ENCODE assay signal across 1 cellular context in the genomic region with DNA sequence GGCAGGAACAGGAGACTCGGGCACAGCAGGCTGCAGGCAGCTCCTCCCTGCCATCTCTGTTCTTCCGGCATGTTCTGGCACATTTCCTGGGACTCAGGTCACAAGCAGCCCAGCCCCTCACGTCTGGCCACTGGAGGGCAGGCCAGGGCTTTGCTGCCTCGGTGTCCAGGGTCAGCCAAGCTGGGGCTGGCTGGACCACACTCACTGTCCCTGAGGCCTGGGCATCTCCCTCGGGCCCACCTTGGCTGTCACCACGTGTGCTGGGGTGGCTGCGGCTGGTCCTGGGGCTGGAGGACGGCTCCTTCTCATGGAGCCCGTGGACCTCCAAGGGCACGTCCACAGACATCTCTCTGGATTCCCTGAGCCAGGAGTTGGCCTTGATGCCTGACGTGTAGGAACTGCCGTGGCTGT.
TF ChIP-seq lines count a peak whose summit lies in the region.

No MANE protein-coding gene starts in this region.

TF ChIP-seq in K562, 482 proteins besides CTCF, POLR2A, EP300 and RAD21 (continued from another document):
- TF ChIP-seq MAZ (CRISPR knock-in tag; conservative IDR thresholded peaks at IDR 0.05 in 1 of 2, IDR thresholded peaks at IDR 0.05 in 1 of 2), result 0 out of 4 replicates have a peak, but pooled peaks of 1 of the 2 experiments have one; percentile 25
- 0 out of 2 replicates have a peak, but pooled peaks have one; percentile 45 for TF ChIP-seq NFIC (IDR thresholded peaks at IDR 0.05)
- TF ChIP-seq, protein P1, sequence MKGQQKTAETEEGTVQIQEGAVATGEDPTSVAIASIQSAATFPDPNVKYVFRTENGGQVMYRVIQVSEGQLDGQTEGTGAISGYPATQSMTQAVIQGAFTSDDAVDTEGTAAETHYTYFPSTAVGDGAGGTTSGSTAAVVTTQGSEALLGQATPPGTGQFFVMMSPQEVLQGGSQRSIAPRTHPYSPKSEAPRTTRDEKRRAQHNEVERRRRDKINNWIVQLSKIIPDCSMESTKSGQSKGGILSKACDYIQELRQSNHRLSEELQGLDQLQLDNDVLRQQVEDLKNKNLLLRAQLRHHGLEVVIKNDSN (CRISPR knock-in tag; IDR thresholded peaks at IDR 0.05), result peak; percentile 38
- peak; percentile 54 for TF ChIP-seq SMC3 (conservative IDR thresholded peaks at IDR 0.05; ENCODE audit: insufficient read depth, low read depth, low read length)
- TF ChIP-seq, protein P2, sequence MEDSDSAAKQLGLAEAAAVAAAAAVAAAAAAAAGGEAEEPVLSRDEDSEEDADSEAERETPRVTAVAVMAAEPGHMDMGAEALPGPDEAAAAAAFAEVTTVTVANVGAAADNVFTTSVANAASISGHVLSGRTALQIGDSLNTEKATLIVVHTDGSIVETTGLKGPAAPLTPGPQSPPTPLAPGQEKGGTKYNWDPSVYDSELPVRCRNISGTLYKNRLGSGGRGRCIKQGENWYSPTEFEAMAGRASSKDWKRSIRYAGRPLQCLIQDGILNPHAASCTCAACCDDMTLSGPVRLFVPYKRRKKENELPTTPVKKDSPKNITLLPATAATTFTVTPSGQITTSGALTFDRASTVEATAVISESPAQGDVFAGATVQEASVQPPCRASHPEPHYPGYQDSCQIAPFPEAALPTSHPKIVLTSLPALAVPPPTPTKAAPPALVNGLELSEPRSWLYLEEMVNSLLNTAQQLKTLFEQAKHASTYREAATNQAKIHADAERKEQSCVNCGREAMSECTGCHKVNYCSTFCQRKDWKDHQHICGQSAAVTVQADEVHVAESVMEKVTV (CRISPR knock-in tag; IDR thresholded peaks at IDR 0.05), result 0 out of 2 replicates have a peak, but pooled peaks have one; percentile 37
- TF ChIP-seq BHLHE40 (IDR thresholded peaks at IDR 0.05; ENCODE audit: low read length), result peak; percentile 36; the same call in 1 of the 2 replicates
- TF ChIP-seq, protein P3, sequence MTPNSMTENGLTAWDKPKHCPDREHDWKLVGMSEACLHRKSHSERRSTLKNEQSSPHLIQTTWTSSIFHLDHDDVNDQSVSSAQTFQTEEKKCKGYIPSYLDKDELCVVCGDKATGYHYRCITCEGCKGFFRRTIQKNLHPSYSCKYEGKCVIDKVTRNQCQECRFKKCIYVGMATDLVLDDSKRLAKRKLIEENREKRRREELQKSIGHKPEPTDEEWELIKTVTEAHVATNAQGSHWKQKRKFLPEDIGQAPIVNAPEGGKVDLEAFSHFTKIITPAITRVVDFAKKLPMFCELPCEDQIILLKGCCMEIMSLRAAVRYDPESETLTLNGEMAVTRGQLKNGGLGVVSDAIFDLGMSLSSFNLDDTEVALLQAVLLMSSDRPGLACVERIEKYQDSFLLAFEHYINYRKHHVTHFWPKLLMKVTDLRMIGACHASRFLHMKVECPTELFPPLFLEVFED (CRISPR knock-in tag; conservative IDR thresholded peaks at IDR 0.05), result no peak
- TF ChIP-seq CTBP1 (IDR thresholded peaks at IDR 0.05; ENCODE audit: borderline replicate concordance), result peak; percentile 18; the same call in 1 of the 2 replicates
- TF ChIP-seq BDP1 (IDR thresholded peaks at IDR 0.05; ENCODE audit: insufficient read depth, insufficient read length), result no peak
- TF ChIP-seq RB1 (IDR thresholded peaks at IDR 0.05; ENCODE audit: low read depth), result peak; percentile 49; the same call in 1 of the 2 replicates
- TF ChIP-seq, protein P4, sequence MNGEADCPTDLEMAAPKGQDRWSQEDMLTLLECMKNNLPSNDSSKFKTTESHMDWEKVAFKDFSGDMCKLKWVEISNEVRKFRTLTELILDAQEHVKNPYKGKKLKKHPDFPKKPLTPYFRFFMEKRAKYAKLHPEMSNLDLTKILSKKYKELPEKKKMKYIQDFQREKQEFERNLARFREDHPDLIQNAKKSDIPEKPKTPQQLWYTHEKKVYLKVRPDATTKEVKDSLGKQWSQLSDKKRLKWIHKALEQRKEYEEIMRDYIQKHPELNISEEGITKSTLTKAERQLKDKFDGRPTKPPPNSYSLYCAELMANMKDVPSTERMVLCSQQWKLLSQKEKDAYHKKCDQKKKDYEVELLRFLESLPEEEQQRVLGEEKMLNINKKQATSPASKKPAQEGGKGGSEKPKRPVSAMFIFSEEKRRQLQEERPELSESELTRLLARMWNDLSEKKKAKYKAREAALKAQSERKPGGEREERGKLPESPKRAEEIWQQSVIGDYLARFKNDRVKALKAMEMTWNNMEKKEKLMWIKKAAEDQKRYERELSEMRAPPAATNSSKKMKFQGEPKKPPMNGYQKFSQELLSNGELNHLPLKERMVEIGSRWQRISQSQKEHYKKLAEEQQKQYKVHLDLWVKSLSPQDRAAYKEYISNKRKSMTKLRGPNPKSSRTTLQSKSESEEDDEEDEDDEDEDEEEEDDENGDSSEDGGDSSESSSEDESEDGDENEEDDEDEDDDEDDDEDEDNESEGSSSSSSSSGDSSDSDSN (IDR thresholded peaks at IDR 0.05; ENCODE audit: borderline replicate concordance in 1 of 2, low read depth in 2 of 2, low read length in 2 of 2), result 0 out of 4 replicates have a peak, but pooled peaks of 1 of the 2 experiments have one; percentile 17
- no peak for TF ChIP-seq ZNF699 (CRISPR knock-in tag; IDR thresholded peaks at IDR 0.05; ENCODE audit: insufficient replicate concordance)
TF ChIP-seq in K562: peak in this region for 10.
